In the genomic region with DNA sequence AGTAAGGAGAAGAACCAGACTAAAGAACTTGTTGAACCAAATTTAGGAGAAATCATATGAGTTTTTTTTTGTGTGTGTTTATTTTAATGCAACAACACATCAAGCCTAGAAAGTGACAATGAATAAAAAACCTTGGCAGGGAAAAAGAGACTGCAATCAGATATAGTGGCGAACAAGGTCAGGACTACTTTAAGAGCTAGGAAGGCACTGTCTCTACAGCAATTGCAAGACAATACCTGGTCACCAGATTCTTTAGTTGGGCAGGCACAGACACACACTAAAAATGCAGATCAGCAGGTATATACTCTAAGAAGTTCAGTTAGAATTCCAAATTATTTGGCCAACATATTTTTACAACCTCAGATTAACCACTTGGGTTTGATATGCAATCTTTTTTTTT, we compare ENCODE assay signal across 18 cellular contexts. TPM values are rescaled to one million over a fixed set of nuclear protein-coding genes. Genes with fewer than 3 reads are reported as not detected.
A peak's percentile ranks its signal among the peaks of the same experiment; 100 is the strongest.
DNase-seq lines count a peak whose midpoint lies in the region; ATAC-seq, FAIRE-seq and TF ChIP-seq lines count a peak whose summit lies in the region.
"Had no signal": no experiment of that assay in that cellular context is flagged by ENCODE, and none has a peak within 500 bp of the region (broad histone marks: within the 10 kb centered on the region; RNA-seq: fewer than 3 reads in every experiment).

No MANE protein-coding gene starts in this region.

- peaks cover 48 to 61% of the 10 kb centered on the region in 2 donors for H3K4me1 ChIP-seq in gastrocnemius medialis

- H3K27ac ChIP-seq in gastrocnemius medialis, result peak overlapping the region in 1 of 4 donors; percentile 10
- H3K27ac ChIP-seq: C4-2B, GM23248 had no signal

- H3K27ac Mint-ChIP-seq in WTC11, result peak overlapping the region; percentile 69; the same call in 1 of the 2 replicates

- ATAC-seq in WTC11 (no peak), gastrocnemius medialis (peak; percentile 60 to 63), HG02852 (IDR thresholded peaks at IDR 0.05; ENCODE audit: unreplicated experiment) (no peak), HG03025 (IDR thresholded peaks at IDR 0.05; ENCODE audit: low FRiP score, unreplicated experiment) (no peak)

- H3K4me3 Mint-ChIP-seq in WTC11, result no peak overlapping the region
- H3K4me3 Mint-ChIP-seq: CD4-positive, alpha-beta memory T cell had no signal

- TF ChIP-seq CTCF in WTC11 (IDR thresholded peaks at IDR 0.05) (no peak), gastrocnemius medialis (IDR thresholded peaks at IDR 0.05 in 4 of 5, conservative IDR thresholded peaks at IDR 0.05 in 1 of 5) (no peak)

- intact Hi-C loops in gastrocnemius medialis (cut with DNase I; ENCODE audit: low total_unique reads), result no loop called here

- FAIRE-seq in GM19239 (lab: Jason Lieb, UNC), result peak; percentile 40
- FAIRE-seq: A204.1, H54 had no signal

- H3K27me3 ChIP-seq in gastrocnemius medialis, result no peaks in the 10 kb centered on the region

- H3K36me3 ChIP-seq in gastrocnemius medialis, result no peaks in the 10 kb centered on the region

- H3K36me3 Mint-ChIP-seq in WTC11, result no peaks in the 10 kb centered on the region

- DNase-seq in GM19239 (ENCODE audit: insufficient read length, low spot score) (no peak), WTC11 (ENCODE audit: low spot score) (no peak), gastrocnemius medialis (no peak), HK-2 (ENCODE audit: unreplicated experiment) (no peak)
- DNase-seq: ACHN; CD4-positive, alpha-beta memory T cell; DMS153; DMS79; GF-D8; GM23248; HCEC 1CT; KG1 had no signal

- H3K9me3 ChIP-seq in gastrocnemius medialis, result no peaks in the 10 kb centered on the region

- peaks cover 5% of the 10 kb centered on the region for H3K4me1 Mint-ChIP-seq in WTC11

- H3K4me3 ChIP-seq in gastrocnemius medialis, result no peak overlapping the region
- H3K4me3 ChIP-seq: GM23248 had no signal

- H3K27me3 Mint-ChIP-seq in WTC11 (ENCODE audit: low read depth), result no peaks in the 10 kb centered on the region
- H3K27me3 Mint-ChIP-seq: CD4-positive, alpha-beta memory T cell had no signal

- H3K9me3 Mint-ChIP-seq in WTC11, result no peaks in the 10 kb centered on the region
- H3K9me3 Mint-ChIP-seq: CD4-positive, alpha-beta memory T cell had no signal

- in situ Hi-C loops in gastrocnemius medialis (cut with MboI; ENCODE audit: low sequenced_read_pairs in 4 of 4), result no loop called here

- POLR2A ChIA-PET in WTC11 (lab: Charles Lee), result no interaction called here

- no peak for TF ChIP-seq POLR2A in gastrocnemius medialis (IDR thresholded peaks at IDR 0.05)

- CTCF ChIA-PET in WTC11 (lab: Charles Lee), result no interaction called here

TF ChIP-seq in WTC11, 78 proteins besides CTCF, POLR2A, EP300 and RAD21:
- TF ChIP-seq, protein P1, sequence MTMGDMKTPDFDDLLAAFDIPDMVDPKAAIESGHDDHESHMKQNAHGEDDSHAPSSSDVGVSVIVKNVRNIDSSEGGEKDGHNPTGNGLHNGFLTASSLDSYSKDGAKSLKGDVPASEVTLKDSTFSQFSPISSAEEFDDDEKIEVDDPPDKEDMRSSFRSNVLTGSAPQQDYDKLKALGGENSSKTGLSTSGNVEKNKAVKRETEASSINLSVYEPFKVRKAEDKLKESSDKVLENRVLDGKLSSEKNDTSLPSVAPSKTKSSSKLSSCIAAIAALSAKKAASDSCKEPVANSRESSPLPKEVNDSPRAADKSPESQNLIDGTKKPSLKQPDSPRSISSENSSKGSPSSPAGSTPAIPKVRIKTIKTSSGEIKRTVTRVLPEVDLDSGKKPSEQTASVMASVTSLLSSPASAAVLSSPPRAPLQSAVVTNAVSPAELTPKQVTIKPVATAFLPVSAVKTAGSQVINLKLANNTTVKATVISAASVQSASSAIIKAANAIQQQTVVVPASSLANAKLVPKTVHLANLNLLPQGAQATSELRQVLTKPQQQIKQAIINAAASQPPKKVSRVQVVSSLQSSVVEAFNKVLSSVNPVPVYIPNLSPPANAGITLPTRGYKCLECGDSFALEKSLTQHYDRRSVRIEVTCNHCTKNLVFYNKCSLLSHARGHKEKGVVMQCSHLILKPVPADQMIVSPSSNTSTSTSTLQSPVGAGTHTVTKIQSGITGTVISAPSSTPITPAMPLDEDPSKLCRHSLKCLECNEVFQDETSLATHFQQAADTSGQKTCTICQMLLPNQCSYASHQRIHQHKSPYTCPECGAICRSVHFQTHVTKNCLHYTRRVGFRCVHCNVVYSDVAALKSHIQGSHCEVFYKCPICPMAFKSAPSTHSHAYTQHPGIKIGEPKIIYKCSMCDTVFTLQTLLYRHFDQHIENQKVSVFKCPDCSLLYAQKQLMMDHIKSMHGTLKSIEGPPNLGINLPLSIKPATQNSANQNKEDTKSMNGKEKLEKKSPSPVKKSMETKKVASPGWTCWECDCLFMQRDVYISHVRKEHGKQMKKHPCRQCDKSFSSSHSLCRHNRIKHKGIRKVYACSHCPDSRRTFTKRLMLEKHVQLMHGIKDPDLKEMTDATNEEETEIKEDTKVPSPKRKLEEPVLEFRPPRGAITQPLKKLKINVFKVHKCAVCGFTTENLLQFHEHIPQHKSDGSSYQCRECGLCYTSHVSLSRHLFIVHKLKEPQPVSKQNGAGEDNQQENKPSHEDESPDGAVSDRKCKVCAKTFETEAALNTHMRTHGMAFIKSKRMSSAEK (CRISPR knock-in tag; IDR thresholded peaks at IDR 0.05; ENCODE audit: borderline replicate concordance), result no peak
- TF ChIP-seq CREM (CRISPR knock-in tag; IDR thresholded peaks at IDR 0.05) (no peak), GABPB1 (CRISPR knock-in tag; IDR thresholded peaks at IDR 0.05) (no peak)

RNA-seq across cellular contexts. Expression of a gene that starts 30.8 kb away (rescaled TPM):
- 23.7 to 28.7 TPM (median 28.0 TPM) in 3 replicates for total RNA-seq in WTC11 (2021)
- 10 to 100 TPM; 14.2 to 26.1 (median 17.0) TPM for total RNA-seq in gastrocnemius medialis

RNA-seq across cellular contexts. Expression of a gene that starts 31.8 kb away (rescaled TPM):
- total RNA-seq in WTC11 (2021), result 29.2 to 32.2 TPM (median 32.2 TPM) in 3 replicates
- 10 to 100 TPM; 13.5 to 22.2 (median 19.5) TPM for total RNA-seq in gastrocnemius medialis

RNA-seq across cellular contexts. Expression of a gene that starts 35.1 kb away (rescaled TPM):
- 3.9 to 5.3 TPM (median 4.3 TPM) in 3 replicates for total RNA-seq in WTC11 (2021)
- total RNA-seq in gastrocnemius medialis, result under 1 TPM in 3 of 4 donors, not detected in 1; 0.10 to 0.76 (median 0.42) TPM
- total RNA-seq: CD4-positive, alpha-beta memory T cell; GM23248 had no signal

RNA-seq across cellular contexts. Expression of a gene that starts 45.1 kb away (rescaled TPM):
- total RNA-seq in WTC11 (2021) (0.17 to 0.69 TPM (median 0.39 TPM) in 3 replicates), gastrocnemius medialis (not detected)
- total RNA-seq: Daoy, GM23248 had no signal

RNA-seq across cellular contexts. Expression of a gene that starts 48.5 kb away (rescaled TPM):
- total RNA-seq in WTC11 (2021), result 1.4 to 2.0 TPM (median 1.5 TPM) in 3 replicates
- 10 to 100 TPM in 1 of 4 donors, 1 to 10 TPM in 2, not detected in 1; 1.1 to 10.9 (median 5.2) TPM for total RNA-seq in gastrocnemius medialis
- total RNA-seq: Daoy had no signal

Comparison
In these comparisons a context has a peak if more than half of its experiments do, and no peak if none do; other contexts are left out.
1. ATAC-seq: peak in gastrocnemius medialis (2 of 2); none in WTC11 (single experiment), HG02852 (single experiment) and HG03025 (single experiment).